Comparison of ENCODE assay signal across 17 cellular contexts in the genomic region with DNA sequence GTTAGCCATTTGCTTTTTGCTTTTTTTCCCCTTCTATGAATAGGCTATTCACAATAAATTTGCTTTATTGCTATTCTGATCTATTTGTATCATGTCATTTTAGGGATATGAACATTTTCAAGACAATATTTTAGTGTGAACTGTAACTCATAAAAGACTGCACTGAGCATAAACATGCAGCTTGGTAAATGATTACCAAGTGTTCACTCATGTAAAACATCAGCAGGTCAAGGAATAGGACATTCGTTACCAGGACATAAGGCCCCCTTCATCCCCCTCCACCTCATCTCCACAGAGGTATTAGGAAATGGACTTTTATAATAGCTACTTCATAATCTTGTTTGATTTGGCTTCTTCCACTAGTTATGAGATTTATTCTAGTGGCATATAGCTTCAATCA. TPM values are rescaled to one million over a fixed set of nuclear protein-coding genes. Genes with fewer than 3 reads are reported as not detected.
DNase-seq lines count a peak whose midpoint lies in the region; ATAC-seq and TF ChIP-seq lines count a peak whose summit lies in the region.
"Had no signal": no experiment of that assay in that cellular context is flagged by ENCODE, and none has a peak within 500 bp of the region (broad histone marks: within the 10 kb centered on the region; RNA-seq: fewer than 3 reads in every experiment).

No MANE protein-coding gene starts in this region.

- no peaks in the 10 kb centered on the region for H4K20me1 ChIP-seq in MM.1S (ENCODE audit: insufficient read depth, low read length)

- H2AFZ ChIP-seq in MM.1S (ENCODE audit: low read length) = no peak overlapping the region

- no peaks in the 10 kb centered on the region for H3K4me1 Mint-ChIP-seq in activated naive CD8-positive, alpha-beta T cell treated with anti-CD3 and anti-CD28 coated beads for 36 hours

- DNase-seq in Caki2 (ENCODE audit: low read depth) (peak; percentile 10), MM.1S (no peak), kidney glomerular epithelial cell (lab: John Stamatoyannopoulos, UW) (peak; percentile 1), left lobe of liver (ENCODE audit: low spot score) (no peak), putamen (ENCODE audit: low spot score) (no peak), foreskin melanocyte (no peak)
- no peak for DNase-seq in activated naive CD8-positive, alpha-beta T cell treated with anti-CD3 and anti-CD28 coated beads for 36 hours
- DNase-seq: AML-193; Caco-2; CD4-positive, alpha-beta T cell; GOT3; H7; HFFc6 had no signal

- no peaks in the 10 kb centered on the region for H3K27me3 ChIP-seq in MM.1S (replicated peaks; ENCODE audit: insufficient read depth, low read length)

- peak overlapping the region; percentile 70; the same call in 1 of the 2 replicates for H3K4me2 ChIP-seq in MM.1S (ENCODE audit: low read depth, low read length)

- H3K27ac Mint-ChIP-seq in activated naive CD8-positive, alpha-beta T cell treated with anti-CD3 and anti-CD28 coated beads for 36 hours = no peak overlapping the region
- H3K27ac Mint-ChIP-seq: CD4-positive, alpha-beta T cell; HFFc6 had no signal

- no peaks in the 10 kb centered on the region for H3K9me3 ChIP-seq in MM.1S (replicated peaks; ENCODE audit: insufficient read depth, low read length)
- H3K9me3 ChIP-seq: Caco-2 had no signal

- peaks cover 19% of the 10 kb centered on the region for H3K4me1 ChIP-seq in MM.1S (ENCODE audit: low read length)
- H3K4me1 ChIP-seq: Caco-2 had no signal

- no peak for TF ChIP-seq CTCF in MM.1S (IDR thresholded peaks at IDR 0.05; ENCODE audit: low read length)

- H3K4me3 ChIP-seq in MM.1S (ENCODE audit: low read length) = no peak overlapping the region

- H3K4me3 Mint-ChIP-seq in activated naive CD8-positive, alpha-beta T cell treated with anti-CD3 and anti-CD28 coated beads for 36 hours = no peak overlapping the region
- H3K4me3 Mint-ChIP-seq: CD4-positive, alpha-beta T cell; HFFc6 had no signal

- no peak overlapping the region for H3K9ac ChIP-seq in MM.1S (ENCODE audit: low read length)

- ATAC-seq in left lobe of liver = peak; percentile 46
- ATAC-seq in HG03045 (IDR thresholded peaks at IDR 0.05; ENCODE audit: unreplicated experiment) = no peak
- ATAC-seq: HCT116 had no signal

- no peaks in the 10 kb centered on the region for H3K36me3 Mint-ChIP-seq in activated naive CD8-positive, alpha-beta T cell treated with anti-CD3 and anti-CD28 coated beads for 36 hours

- in situ Hi-C loops in Caki2 (cut with HindIII; ENCODE audit: low pct_unique_long_range_greater_than_20kb, low sequenced_read_pairs) = no loop called here

- no peaks in the 10 kb centered on the region for H3K79me2 ChIP-seq in MM.1S (ENCODE audit: low read length)

- H3K36me3 ChIP-seq in MM.1S (replicated peaks; ENCODE audit: insufficient read depth, low read length) = no peaks in the 10 kb centered on the region

- H3K9me3 Mint-ChIP-seq in activated naive CD8-positive, alpha-beta T cell treated with anti-CD3 and anti-CD28 coated beads for 36 hours = no peaks in the 10 kb centered on the region
- H3K9me3 Mint-ChIP-seq: CD4-positive, alpha-beta T cell; HFFc6 had no signal

- no peaks in the 10 kb centered on the region for H3K9me2 ChIP-seq in MM.1S (replicated peaks; ENCODE audit: insufficient read depth, low read length)

- H3F3A ChIP-seq in MM.1S (ENCODE audit: insufficient read depth, low read length) = peaks cover 10% of the 10 kb centered on the region

- no peak overlapping the region for H3K27ac ChIP-seq in MM.1S (ENCODE audit: low read length)
- H3K27ac ChIP-seq: C4-2B, KMS-11 had no signal

- no peaks in the 10 kb centered on the region for H3K27me3 Mint-ChIP-seq in activated naive CD8-positive, alpha-beta T cell treated with anti-CD3 and anti-CD28 coated beads for 36 hours

RNA-seq across cellular contexts. Expression of gene NLRP14, which starts 12.4 kb away (rescaled TPM):
- not detected in 2 replicates for total RNA-seq in Caki2 (2014; rRNA removed; shearing (Covaris generic); ENCODE audit: low replicate concordance)
- 0.10 TPM for total RNA-seq in left lobe of liver
- under 1 TPM in 1 of 2 experiments, not detected in 1; 0.08 TPM for total RNA-seq in activated naive CD8-positive, alpha-beta T cell treated with anti-CD3 and anti-CD28 coated beads for 36 hours
- total RNA-seq: Caco-2 had no signal

RNA-seq across cellular contexts. Expression of gene ZNF214, which starts 12.5 kb away (rescaled TPM):
- 2.0 and 27.9 TPM in 2 replicates for total RNA-seq in Caki2 (2014; rRNA removed; shearing (Covaris generic); ENCODE audit: low replicate concordance)
- total RNA-seq in left lobe of liver = 1.8 TPM
- total RNA-seq in activated naive CD8-positive, alpha-beta T cell treated with anti-CD3 and anti-CD28 coated beads for 36 hours = not detected
- total RNA-seq: CD4-positive, alpha-beta T cell had no signal

RNA-seq across cellular contexts. Expression of gene RBMXL2, which starts 56.1 kb away (rescaled TPM):
- not detected in 2 replicates for total RNA-seq in Caki2 (2014; rRNA removed; shearing (Covaris generic); ENCODE audit: low replicate concordance)
- total RNA-seq in left lobe of liver = not detected
- total RNA-seq in activated naive CD8-positive, alpha-beta T cell treated with anti-CD3 and anti-CD28 coated beads for 36 hours = not detected
- total RNA-seq: Caco-2, H7, HFFc6 had no signal

Comparison
In these comparisons a context has a peak if more than half of its experiments do, and no peak if none do; other contexts are left out.
1. DNase-seq: peak in Caki2 (single experiment) and kidney glomerular epithelial cell (single experiment); none in MM.1S (single experiment), left lobe of liver (single experiment), putamen (single experiment), foreskin melanocyte (single experiment) and activated naive CD8-positive, alpha-beta T cell treated with anti-CD3 and anti-CD28 coated beads for 36 hours (single experiment).